16 cellular contexts compared by ENCODE assay signal in genomic region chr1:19616489-19616888, GRCh38. TPM values are rescaled to one million over a fixed set of nuclear protein-coding genes. Genes with fewer than 3 reads are reported as not detected.
DNase-seq lines count a peak whose midpoint lies in the region; ATAC-seq and TF ChIP-seq lines count a peak whose summit lies in the region.
"Had no signal": no experiment of that assay in that cellular context is flagged by ENCODE, and none has a peak within 500 bp of the region (broad histone marks: within the 10 kb centered on the region; RNA-seq: fewer than 3 reads in every experiment).

No MANE protein-coding gene starts in this region.

- intact Hi-C loops in PC-3 (cut with micrococcal nuclease) (no loop called here), stomach (cut with DNase I; ENCODE audit: low total_unique reads) (no loop called here)

- no peaks in the 10 kb centered on the region for H3K27me3 ChIP-seq in PC-3 (ENCODE audit: low read length)
- no peaks in the 10 kb centered on the region for H3K27me3 ChIP-seq in osteoblast (ENCODE audit: insufficient read depth, low read length)
- H3K27me3 ChIP-seq in stomach: no peaks in the 10 kb centered on the region
- H3K27me3 ChIP-seq: dorsolateral prefrontal cortex, neural progenitor cell, right atrium auricular region, testis had no signal

- H3K4me3 Mint-ChIP-seq in stimulated activated naive B cell treated with anti-CD40 and anti-IgM and Interleukin-4, amounts not matched to agents 10 μg/mL and 1 μg/mL and 100 μg/mL, for 72 hours: no peak overlapping the region
- no peak overlapping the region for H3K4me3 Mint-ChIP-seq in mesothelial cell of epicardium
- H3K4me3 Mint-ChIP-seq: neural progenitor cell had no signal

- H3K4me1 ChIP-seq in PC-3 (ENCODE audit: insufficient read depth, low read length): peaks cover 14% of the 10 kb centered on the region
- H3K4me1 ChIP-seq in osteoblast (ENCODE audit: insufficient read depth, low read length): peaks cover 42% of the 10 kb centered on the region
- H3K4me1 ChIP-seq in stomach: peaks cover 18 to 84% (median 56%) of the 10 kb centered on the region in 4 donors
- H3K4me1 ChIP-seq: testis had no signal

- ATAC-seq in PC-3: peak; percentile 85
- no peak for ATAC-seq in stimulated activated naive B cell treated with anti-CD40 and anti-IgM and Interleukin-4, amounts not matched to agents 10 μg/mL and 1 μg/mL and 100 μg/mL, for 72 hours (replicated peaks)

- CTCF ChIA-PET in PC-3 (lab: Charles Lee): no interaction called here

- H3K27me3 Mint-ChIP-seq in stimulated activated naive B cell treated with anti-CD40 and anti-IgM and Interleukin-4, amounts not matched to agents 10 μg/mL and 1 μg/mL and 100 μg/mL, for 72 hours: no peaks in the 10 kb centered on the region
- no peaks in the 10 kb centered on the region for H3K27me3 Mint-ChIP-seq in mesothelial cell of epicardium (ENCODE audit: low read depth)

- DNase-seq in EL (peak; percentile 59), PC-3 (peak; percentile 48), epithelial cell of prostate (ENCODE audit: low read depth, low spot score) (no peak), osteoblast (ENCODE audit: insufficient read length, low spot score, missing footprints) (no peak), stomach (no peak), mesothelial cell of epicardium (ENCODE audit: low spot score in 2 of 2, unreplicated experiment in 2 of 2) (no peak)
- DNase-seq in stimulated activated naive B cell treated with anti-CD40 and anti-IgM and Interleukin-4, amounts not matched to agents 10 μg/mL and 1 μg/mL and 100 μg/mL, for 72 hours: no peak
- DNase-seq: activated gamma-delta T cell, dorsolateral prefrontal cortex, mesendoderm, NCI-H774, testis, WERI-Rb-1 had no signal

- no peaks in the 10 kb centered on the region for H3K9me3 Mint-ChIP-seq in stimulated activated naive B cell treated with anti-CD40 and anti-IgM and Interleukin-4, amounts not matched to agents 10 μg/mL and 1 μg/mL and 100 μg/mL, for 72 hours
- no peaks in the 10 kb centered on the region for H3K9me3 Mint-ChIP-seq in mesothelial cell of epicardium
- H3K9me3 Mint-ChIP-seq: neural progenitor cell had no signal

- peaks cover 10 to 14% of the 10 kb centered on the region in 2 donors for H3K4me1 Mint-ChIP-seq in stimulated activated naive B cell treated with anti-CD40 and anti-IgM and Interleukin-4, amounts not matched to agents 10 μg/mL and 1 μg/mL and 100 μg/mL, for 72 hours
- peaks cover 13% of the 10 kb centered on the region for H3K4me1 Mint-ChIP-seq in mesothelial cell of epicardium

- peak overlapping the region; percentile 14 for H3K4me2 ChIP-seq in PC-3 (ENCODE audit: low read length)
- no peak overlapping the region for H3K4me2 ChIP-seq in osteoblast (ENCODE audit: insufficient read depth, low read length)
- H3K4me2 ChIP-seq: neural progenitor cell had no signal

- 53 to 63% (median 63%) methylated on average over 2 of the region's 2 CpGs for WGBS in stomach, 5 donors

- POLR2A ChIA-PET in PC-3 (lab: Charles Lee; ENCODE audit: unreplicated experiment): no interaction called here

- H3K9me3 ChIP-seq in PC-3 (ENCODE audit: low read length) (no peaks in the 10 kb centered on the region), osteoblast (ENCODE audit: low read depth, low read length) (no peaks in the 10 kb centered on the region), stomach (no peaks in the 10 kb centered on the region)
- H3K9me3 ChIP-seq: right atrium auricular region, testis had no signal

- no peak overlapping the region for H3K27ac Mint-ChIP-seq in stimulated activated naive B cell treated with anti-CD40 and anti-IgM and Interleukin-4, amounts not matched to agents 10 μg/mL and 1 μg/mL and 100 μg/mL, for 72 hours
- no peak overlapping the region for H3K27ac Mint-ChIP-seq in mesothelial cell of epicardium
- H3K27ac Mint-ChIP-seq: neural progenitor cell had no signal

- H3K27ac ChIP-seq in PC-3 (ENCODE audit: low read length) (peak overlapping the region; percentile 16), epithelial cell of prostate (peak overlapping the region; percentile 85), osteoblast (ENCODE audit: low read depth, low read length) (peak overlapping the region; percentile 1), stomach (no peak overlapping the region)
- H3K27ac ChIP-seq: dorsolateral prefrontal cortex, neural progenitor cell, right atrium auricular region, testis, WERI-Rb-1 had no signal

- peaks cover 65% of the 10 kb centered on the region for H3K79me2 ChIP-seq in PC-3 (ENCODE audit: low read length)
- peaks cover 56% of the 10 kb centered on the region for H3K79me2 ChIP-seq in osteoblast (ENCODE audit: insufficient read depth, low read length)

- peaks cover 4% of the 10 kb centered on the region for H3F3A ChIP-seq in PC-3 (ENCODE audit: low read length, unreplicated experiment)

- H4K20me1 ChIP-seq in PC-3 (ENCODE audit: low read length): peaks cover 9% of the 10 kb centered on the region
- peaks cover 5% of the 10 kb centered on the region for H4K20me1 ChIP-seq in osteoblast (ENCODE audit: insufficient read depth, low read length)

- BruUV-seq in PC-3 (replicated peaks; lab: Mats Ljungman, UMichigan): no TSS peak

- TF ChIP-seq POLR2A in stomach (IDR thresholded peaks at IDR 0.05): no peak

- no peak overlapping the region for H3K9ac ChIP-seq in PC-3 (ENCODE audit: low read length)
- H3K9ac ChIP-seq: neural progenitor cell had no signal

- H3K36me3 Mint-ChIP-seq in stimulated activated naive B cell treated with anti-CD40 and anti-IgM and Interleukin-4, amounts not matched to agents 10 μg/mL and 1 μg/mL and 100 μg/mL, for 72 hours: peaks cover 17 to 30% of the 10 kb centered on the region in 2 donors
- H3K36me3 Mint-ChIP-seq in mesothelial cell of epicardium: no peaks in the 10 kb centered on the region

- TF ChIP-seq EP300 in stomach (IDR thresholded peaks at IDR 0.05): no peak

- H2AFZ ChIP-seq in PC-3 (ENCODE audit: low read length): no peak overlapping the region
- no peak overlapping the region for H2AFZ ChIP-seq in osteoblast (ENCODE audit: low read length)
- H2AFZ ChIP-seq: neural progenitor cell had no signal

- H3K4me3 ChIP-seq in PC-3 (ENCODE audit: low read length): no peak overlapping the region
- H3K4me3 ChIP-seq in osteoblast (ENCODE audit: insufficient read depth, low read length): no peak overlapping the region
- no peak overlapping the region for H3K4me3 ChIP-seq in stomach
- H3K4me3 ChIP-seq: dorsolateral prefrontal cortex, neural progenitor cell, right atrium auricular region, testis had no signal

- H3K9me2 ChIP-seq in PC-3 (replicated peaks; ENCODE audit: low read length): no peaks in the 10 kb centered on the region

- TF ChIP-seq CTCF in PC-3 (conservative IDR thresholded peaks at IDR 0.05; ENCODE audit: low read depth, low read length) (no peak), osteoblast (IDR thresholded peaks at IDR 0.05; ENCODE audit: extremely low read depth, low read depth, low read length) (no peak), stomach (IDR thresholded peaks at IDR 0.05) (no peak), mesothelial cell of epicardium (IDR thresholded peaks at IDR 0.05; ENCODE audit: unreplicated experiment) (no peak)

- H3K36me3 ChIP-seq in PC-3 (ENCODE audit: low read depth, low read length) (peaks cover 13% of the 10 kb centered on the region; the same call in 1 of the 2 replicates), osteoblast (ENCODE audit: insufficient read depth, low read length) (no peaks in the 10 kb centered on the region), stomach (peaks cover 0 to 15% (median 10%) of the 10 kb centered on the region in 4 donors)
- H3K36me3 ChIP-seq: neural progenitor cell had no signal

RNA-seq across cellular contexts. Expression of gene NBL1, which starts 27.6 kb away (rescaled TPM):
- 117 and 141 TPM in 2 replicates for total RNA-seq in PC-3 (2014; rRNA removed)
- total RNA-seq in osteoblast: 88.7 and 114 TPM in 2 replicates
- 100 to 1,000 TPM in 1 of 5 donors, 10 to 100 TPM in 4; 63.2 to 257 (median 83.5) TPM for total RNA-seq in stomach
- 100 to 1,000 TPM; 111 to 200 (median 121) TPM for polyA plus RNA-seq in stomach
- 20.0 to 22.9 TPM (median 20.3 TPM) in 3 replicates for total RNA-seq in mesothelial cell of epicardium

RNA-seq across cellular contexts. Expression of gene HTR6, which starts 48.2 kb away (rescaled TPM):
- total RNA-seq in PC-3 (2014; rRNA removed) (not detected in 2 replicates), osteoblast (under 0.01 TPM in 1 of 2 replicates, not detected in the other), stomach (not detected), mesothelial cell of epicardium (0.11 to 0.24 TPM (median 0.11 TPM) in 3 replicates)
- not detected for polyA plus RNA-seq in stomach
- total RNA-seq: right atrium auricular region, RPMI7951 had no signal

Comparison
In these comparisons a context has a peak if more than half of its experiments do, and no peak if none do; other contexts are left out.
1. DNase-seq: peak in EL (single experiment) and PC-3 (single experiment); none in epithelial cell of prostate (single experiment), osteoblast (single experiment), stomach (single experiment), stimulated activated naive B cell treated with anti-CD40 and anti-IgM and Interleukin-4, amounts not matched to agents 10 μg/mL and 1 μg/mL and 100 μg/mL, for 72 hours (single experiment) and mesothelial cell of epicardium (0 of 2).
2. H3K27ac ChIP-seq: peak in PC-3 (single experiment), epithelial cell of prostate (single experiment) and osteoblast (single experiment); none in stomach (0 of 5).